In the genomic region with DNA sequence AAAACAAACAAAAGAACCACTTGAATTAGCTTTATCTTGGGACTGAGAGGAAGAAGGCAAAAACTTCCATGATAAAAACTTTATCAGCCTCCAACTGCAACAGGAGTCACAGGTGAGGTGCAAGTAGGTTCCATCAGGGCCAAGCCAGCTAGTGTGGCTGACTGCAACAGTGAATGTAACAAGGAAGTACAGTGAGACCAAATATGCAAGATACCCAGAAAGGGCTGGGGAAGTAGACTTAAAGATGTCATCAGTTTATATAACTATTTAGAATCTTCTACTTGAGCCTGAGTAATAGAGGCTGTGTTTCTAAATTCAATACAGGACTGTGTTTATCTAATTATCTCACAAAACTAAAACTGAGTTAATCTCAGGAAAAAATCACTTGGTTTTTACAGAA, we compare ENCODE assay signal across 1 cellular context.
TF ChIP-seq lines count a peak whose summit lies in the region.

No MANE protein-coding gene starts in this region.

TF ChIP-seq in IMR-90, 13 proteins besides CTCF, POLR2A, EP300 and RAD21 (continued from another document):
- TF ChIP-seq, protein P1, sequence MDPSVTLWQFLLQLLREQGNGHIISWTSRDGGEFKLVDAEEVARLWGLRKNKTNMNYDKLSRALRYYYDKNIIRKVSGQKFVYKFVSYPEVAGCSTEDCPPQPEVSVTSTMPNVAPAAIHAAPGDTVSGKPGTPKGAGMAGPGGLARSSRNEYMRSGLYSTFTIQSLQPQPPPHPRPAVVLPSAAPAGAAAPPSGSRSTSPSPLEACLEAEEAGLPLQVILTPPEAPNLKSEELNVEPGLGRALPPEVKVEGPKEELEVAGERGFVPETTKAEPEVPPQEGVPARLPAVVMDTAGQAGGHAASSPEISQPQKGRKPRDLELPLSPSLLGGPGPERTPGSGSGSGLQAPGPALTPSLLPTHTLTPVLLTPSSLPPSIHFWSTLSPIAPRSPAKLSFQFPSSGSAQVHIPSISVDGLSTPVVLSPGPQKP (IDR thresholded peaks at IDR 0.05; ENCODE audit: borderline replicate concordance, low read depth, low read length) = no peak
- TF ChIP-seq, protein P2, sequence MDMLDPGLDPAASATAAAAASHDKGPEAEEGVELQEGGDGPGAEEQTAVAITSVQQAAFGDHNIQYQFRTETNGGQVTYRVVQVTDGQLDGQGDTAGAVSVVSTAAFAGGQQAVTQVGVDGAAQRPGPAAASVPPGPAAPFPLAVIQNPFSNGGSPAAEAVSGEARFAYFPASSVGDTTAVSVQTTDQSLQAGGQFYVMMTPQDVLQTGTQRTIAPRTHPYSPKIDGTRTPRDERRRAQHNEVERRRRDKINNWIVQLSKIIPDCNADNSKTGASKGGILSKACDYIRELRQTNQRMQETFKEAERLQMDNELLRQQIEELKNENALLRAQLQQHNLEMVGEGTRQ (IDR thresholded peaks at IDR 0.05; ENCODE audit: low read depth, low read length) = no peak
- TF ChIP-seq MAZ (IDR thresholded peaks at IDR 0.05; ENCODE audit: borderline replicate concordance, low read depth, low read length) (no peak), BHLHE40 (IDR thresholded peaks at IDR 0.05; ENCODE audit: low read depth, low read length) (no peak)
